In the genomic region with DNA sequence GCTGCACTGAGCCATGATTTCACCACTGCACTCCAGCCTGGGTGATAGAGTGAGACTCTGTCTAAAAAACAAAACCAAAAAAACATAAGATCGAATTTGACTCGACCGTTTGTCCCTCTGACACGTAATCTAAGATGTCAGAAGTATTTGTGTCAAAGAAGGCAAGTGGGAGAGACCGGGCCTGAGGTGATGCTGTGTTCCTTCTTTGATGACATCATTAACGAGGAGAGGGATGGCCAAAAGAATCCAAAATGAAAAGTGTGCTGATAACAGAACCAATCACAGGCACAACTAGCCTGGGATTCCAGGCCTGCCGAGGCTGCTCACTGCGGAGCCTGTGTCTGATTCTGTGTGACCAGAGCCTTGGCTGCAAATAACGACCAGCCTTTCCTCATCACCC, we compare ENCODE assay signal across 9 cellular contexts. TPM values are rescaled to one million over a fixed set of nuclear protein-coding genes. Genes with fewer than 3 reads are reported as not detected.
"Had no signal": no experiment of that assay in that cellular context is flagged by ENCODE, and none has a peak within 500 bp of the region (broad histone marks: within the 10 kb centered on the region; RNA-seq: fewer than 3 reads in every experiment).

No MANE protein-coding gene starts in this region.

RNA-seq across cellular contexts. Expression of gene DPP6, which starts 52.9 kb away (rescaled TPM):
- total RNA-seq: left lobe of liver, left ventricle myocardium superior, liver, lung microvascular endothelial cell, mammary epithelial cell, mononuclear cell, myocyte had no signal
- polyA plus RNA-seq: immature natural killer cell, keratinocyte, mammary epithelial cell had no signal
